11 cellular contexts compared by ENCODE assay signal in the genomic region with DNA sequence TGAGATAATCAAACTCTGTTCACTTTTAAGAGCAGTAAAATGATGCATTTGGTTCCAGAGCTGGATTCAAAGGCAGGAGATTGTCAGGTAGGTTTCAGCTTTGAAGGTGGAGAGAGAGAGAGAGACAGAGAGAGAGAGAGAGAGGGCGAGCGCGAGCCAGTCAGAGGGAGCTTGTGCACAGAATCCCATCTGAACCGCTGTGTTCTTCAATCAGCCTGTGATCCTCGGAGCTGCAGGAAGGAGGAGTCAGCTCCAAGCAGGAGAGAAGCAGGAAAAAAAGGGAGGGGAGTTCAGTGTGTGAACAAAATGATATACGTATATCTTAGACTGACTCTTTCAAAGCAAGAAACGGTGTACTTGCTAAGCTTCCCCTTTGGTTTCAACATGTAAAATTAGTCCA. TPM values are rescaled to one million over a fixed set of nuclear protein-coding genes. Genes with fewer than 3 reads are reported as not detected.
DNase-seq lines count a peak whose midpoint lies in the region; ATAC-seq and TF ChIP-seq lines count a peak whose summit lies in the region.
"Had no signal": no experiment of that assay in that cellular context is flagged by ENCODE, and none has a peak within 500 bp of the region (broad histone marks: within the 10 kb centered on the region; RNA-seq: fewer than 3 reads in every experiment).

TSS of gene GPR149 (minus strand) at position 177 of the 400 bp plus-strand sequence. CDS start 575 bp downstream, outside the sequence.

- no peaks in the 10 kb centered on the region for H3K9me3 ChIP-seq in HUES64 (ENCODE audit: insufficient read depth, low read depth, low read length)
- no peaks in the 10 kb centered on the region for H3K9me3 ChIP-seq in Panc1 (ENCODE audit: control insufficient read depth, insufficient read depth, low read depth, low read length)
- H3K9me3 ChIP-seq in iPS DF 6.9 (ENCODE audit: control insufficient read depth, insufficient read depth, low read length) = no peaks in the 10 kb centered on the region

- DNase-seq in Panc1 (ENCODE audit: low read depth, low spot score) = no peak
- no peak for DNase-seq in iPS DF 6.9 (ENCODE audit: low read depth, low spot score)
- no peak for DNase-seq in retinal pigment epithelial cell (ENCODE audit: low read depth)
- DNase-seq: GF-D8 had no signal

- in situ Hi-C loops in Panc1 (cut with HindIII; ENCODE audit: low pct_unique_long_range_greater_than_20kb, low sequenced_read_pairs) = no loop called here

- H3K36me3 ChIP-seq in HUES64 (ENCODE audit: insufficient read depth, low read length) = no peaks in the 10 kb centered on the region
- H3K36me3 ChIP-seq in Panc1 (ENCODE audit: control insufficient read depth, insufficient read depth, low read length) = no peaks in the 10 kb centered on the region
- no peaks in the 10 kb centered on the region for H3K36me3 ChIP-seq in iPS DF 6.9 (ENCODE audit: control insufficient read depth, insufficient read depth, low read length)

- POLR2A ChIA-PET in Panc1 (lab: Charles Lee) = no interaction called here

- CTCF ChIA-PET in Panc1 (lab: Charles Lee) = interaction anchor here (0.6 kb wide), 1 partner anchor 321 kb away, joined by 4 read pairs; no protein-coding TSS in a partner anchor

- ATAC-seq in Panc1 (peak; percentile 67), GM18498 (IDR thresholded peaks at IDR 0.05; ENCODE audit: unreplicated experiment) (no peak), GM21737 (IDR thresholded peaks at IDR 0.05; ENCODE audit: unreplicated experiment) (no peak), HG02798 (IDR thresholded peaks at IDR 0.05; ENCODE audit: poor library complexity, unreplicated experiment) (no peak)

- no peak within 1 kb of the TSS for H3K9ac ChIP-seq in HUES64 (ENCODE audit: low read depth, low read length)

- intact Hi-C loops in Panc1 (cut with micrococcal nuclease; ENCODE audit: unreplicated experiment) = no loop called here

- peaks cover 59% of the 10 kb centered on the region for H3K27me3 ChIP-seq in HUES64 (ENCODE audit: insufficient read depth, low read length)
- H3K27me3 ChIP-seq in Panc1 (ENCODE audit: control insufficient read depth, insufficient read depth, low read length) = peaks cover 38% of the 10 kb centered on the region
- peaks cover 21% of the 10 kb centered on the region for H3K27me3 ChIP-seq in iPS DF 6.9 (ENCODE audit: control insufficient read depth, insufficient read depth, low read length)

- BruUV-seq in Panc1 (replicated peaks; lab: Mats Ljungman, UMichigan) = no TSS peak

- 26% methylated on average over 7 of the region's 7 CpGs for WGBS in HUES64
- no CpG with 5 or more reads among the region's 7 CpGs for WGBS in iPS DF 6.9 (ENCODE audit: insufficient coverage, insufficient read length)

- TF ChIP-seq CTCF in Panc1 (IDR thresholded peaks at IDR 0.05) (no peak), retinal pigment epithelial cell (conservative IDR thresholded peaks at IDR 0.05; ENCODE audit: low read depth, low read length) (no peak)

- H3K27ac ChIP-seq in HUES64 (ENCODE audit: low read depth, low read length) (no peak within 1 kb of the TSS), Panc1 (ENCODE audit: low read length) (no peak within 1 kb of the TSS), iPS DF 6.9 (ENCODE audit: low read length) (no peak within 1 kb of the TSS)
- H3K27ac ChIP-seq: HL-60 had no signal

- H3K4me1 ChIP-seq in HUES64 (ENCODE audit: insufficient read depth, low read length) (0 out of 2 replicates have a peak, but pooled peaks cover 5% of the 10 kb centered on the region), Panc1 (ENCODE audit: control insufficient read depth, insufficient read depth, low read length) (peaks cover 17% of the 10 kb centered on the region; the same call in 1 of the 2 replicates), iPS DF 6.9 (ENCODE audit: control insufficient read depth, insufficient read depth, low read length) (peaks cover 2% of the 10 kb centered on the region; the same call in 1 of the 2 replicates)

- H3K4me3 ChIP-seq in HUES64 (ENCODE audit: low read length) = peak within 1 kb of the TSS; percentile 61
- peak within 1 kb of the TSS; percentile 21 to 46 for H3K4me3 ChIP-seq in Panc1 (ENCODE audit: low read depth in 2 of 2, low read length in 2 of 2)
- H3K4me3 ChIP-seq in iPS DF 6.9 (ENCODE audit: low read length) = peak within 1 kb of the TSS; percentile 53; the same call in 1 of the 2 replicates
- H3K4me3 ChIP-seq in retinal pigment epithelial cell (ENCODE audit: low read length) = peak within 1 kb of the TSS; percentile 44

RNA-seq across cellular contexts. Expression of gene GPR149, which starts in this region (rescaled TPM):
- not detected for polyA plus RNA-seq in HUES64 (2013, experiment 1 of 2)
- not detected for polyA plus RNA-seq in HUES64 (2013, experiment 2 of 2)
- not detected for total RNA-seq in Panc1 (2021; ENCODE audit: unreplicated experiment)
- not detected for polyA plus RNA-seq in Panc1 (2012; ENCODE audit: insufficient read length)
- total RNA-seq: liver had no signal
- polyA plus RNA-seq: esophagus, liver had no signal

Comparison
In these comparisons a context has a peak if more than half of its experiments do, and no peak if none do; other contexts are left out.
1. Peak in ATAC-seq and H3K4me3 ChIP-seq in Panc1; RNA of the gene not detected or under 1 TPM.